In genomic region chr3:21672303-21672702, GRCh38 we compare ENCODE assay signal across 12 cellular contexts.
DNase-seq lines count a peak whose midpoint lies in the region; ATAC-seq and TF ChIP-seq lines count a peak whose summit lies in the region.
"Had no signal": no experiment of that assay in that cellular context is flagged by ENCODE, and none has a peak within 500 bp of the region (broad histone marks: within the 10 kb centered on the region; RNA-seq: fewer than 3 reads in every experiment).

No MANE protein-coding gene starts in this region.

- no peak overlapping the region for H3K4me3 ChIP-seq in thoracic aorta
- no peak overlapping the region for H3K4me3 ChIP-seq in BE2C (ENCODE audit: low read depth, low read length)
- H3K4me3 ChIP-seq: Peyer's patch had no signal

- TF ChIP-seq CTCF in WTC11 (IDR thresholded peaks at IDR 0.05) = no peak
- no peak for TF ChIP-seq CTCF in foreskin keratinocyte (conservative IDR thresholded peaks at IDR 0.05)
- no peak for TF ChIP-seq CTCF in thoracic aorta (IDR thresholded peaks at IDR 0.05)
- no peak for TF ChIP-seq CTCF in BE2C (IDR thresholded peaks at IDR 0.05; ENCODE audit: low read depth, low read length)

- CTCF ChIA-PET in WTC11 (lab: Charles Lee) = no interaction called here

- H3K36me3 Mint-ChIP-seq in WTC11 = no peaks in the 10 kb centered on the region

- H3K4me1 ChIP-seq in foreskin keratinocyte (peaks cover 12% of the 10 kb centered on the region), thoracic aorta (ENCODE audit: control insufficient read depth in 1 of 2, low read depth in 2 of 2) (peaks cover 37 to 74% of the 10 kb centered on the region in 2 donors), BE2C (no peaks in the 10 kb centered on the region)
- H3K4me1 ChIP-seq: Peyer's patch had no signal

- no peaks in the 10 kb centered on the region for H3K9me3 Mint-ChIP-seq in WTC11
- H3K9me3 Mint-ChIP-seq: dendritic cell treated with granulocyte-macrophage colony-stimulating factor and Interleukin-4, amounts not matched to agents 40 ng/mL and 50 ng/mL, for 4 days had no signal

- H3K36me3 ChIP-seq in thoracic aorta = no peaks in the 10 kb centered on the region
- no peaks in the 10 kb centered on the region for H3K36me3 ChIP-seq in BE2C
- H3K36me3 ChIP-seq: neutrophil, Peyer's patch had no signal

- ATAC-seq in WTC11 (peak; percentile 39; the same call in 1 of the 2 replicates), foreskin keratinocyte (peak; percentile 100), thoracic aorta (ENCODE audit: insufficient number of reproducible peaks, low FRiP score, low read depth) (peak; percentile 63), GM21723 (IDR thresholded peaks at IDR 0.05; ENCODE audit: unreplicated experiment) (no peak)

- H3K9me3 ChIP-seq in thoracic aorta (no peaks in the 10 kb centered on the region), BE2C (no peaks in the 10 kb centered on the region)
- H3K9me3 ChIP-seq: neutrophil, Peyer's patch had no signal

- DNase-seq in HPDE6-E6E7 (ENCODE audit: extremely low spot score) (peak; percentile 2), WTC11 (ENCODE audit: low spot score) (no peak), foreskin keratinocyte (peak; percentile 68 to 88), thoracic aorta (ENCODE audit: low spot score) (no peak), Kasumi-1 (lab: John Stamatoyannopoulos, UW) (no peak), BE2C (no peak)
- no peak for DNase-seq in activated effector memory CD4-positive, alpha-beta T cell treated with anti-CD3 and anti-CD28 coated beads, Interleukin-2, amount 50 U/mL, for 16 hours
- DNase-seq: KG1, Peyer's patch had no signal

- H3K4me1 Mint-ChIP-seq in WTC11 = peaks cover 34% of the 10 kb centered on the region

- H3K27ac ChIP-seq in foreskin keratinocyte (peak overlapping the region; percentile 24), thoracic aorta (peak overlapping the region; percentile 43 to 71)
- H3K27ac ChIP-seq: neutrophil, Peyer's patch had no signal

- H3K27ac Mint-ChIP-seq in WTC11 = peak overlapping the region; percentile 60
- H3K27ac Mint-ChIP-seq: dendritic cell treated with granulocyte-macrophage colony-stimulating factor and Interleukin-4, amounts not matched to agents 40 ng/mL and 50 ng/mL, for 4 days had no signal

- POLR2A ChIA-PET in WTC11 (lab: Charles Lee) = no interaction called here

- H3K27me3 ChIP-seq in foreskin keratinocyte = no peaks in the 10 kb centered on the region
- H3K27me3 ChIP-seq in thoracic aorta (replicated peaks; ENCODE audit: insufficient read depth) = no peaks in the 10 kb centered on the region
- H3K27me3 ChIP-seq in BE2C = no peaks in the 10 kb centered on the region
- H3K27me3 ChIP-seq: neutrophil, Peyer's patch had no signal

- H3K27me3 Mint-ChIP-seq in WTC11 (ENCODE audit: low read depth) = no peaks in the 10 kb centered on the region
- H3K27me3 Mint-ChIP-seq: dendritic cell treated with granulocyte-macrophage colony-stimulating factor and Interleukin-4, amounts not matched to agents 40 ng/mL and 50 ng/mL, for 4 days had no signal

- no peak overlapping the region for H3K4me3 Mint-ChIP-seq in WTC11
- H3K4me3 Mint-ChIP-seq: dendritic cell treated with granulocyte-macrophage colony-stimulating factor and Interleukin-4, amounts not matched to agents 40 ng/mL and 50 ng/mL, for 4 days had no signal

TF ChIP-seq in WTC11, 78 proteins besides CTCF, POLR2A, EP300 and RAD21:
- TF ChIP-seq STAT6 (CRISPR knock-in tag; conservative IDR thresholded peaks at IDR 0.05; ENCODE audit: low read depth) = no peak
- TF ChIP-seq JAZF1 (CRISPR knock-in tag; IDR thresholded peaks at IDR 0.05) = no peak
- no peak for TF ChIP-seq CREB1 (CRISPR knock-in tag; IDR thresholded peaks at IDR 0.05)
- no peak for TF ChIP-seq ZNF532 (CRISPR knock-in tag; IDR thresholded peaks at IDR 0.05; ENCODE audit: borderline replicate concordance)
- no peak for TF ChIP-seq CBFB (CRISPR knock-in tag; IDR thresholded peaks at IDR 0.05; ENCODE audit: low read depth)
- TF ChIP-seq USF2 (CRISPR knock-in tag; IDR thresholded peaks at IDR 0.05) = no peak
- TF ChIP-seq JUN (CRISPR knock-in tag; IDR thresholded peaks at IDR 0.05) = no peak
- no peak for TF ChIP-seq IRF2 (CRISPR knock-in tag; IDR thresholded peaks at IDR 0.05; ENCODE audit: borderline replicate concordance, low read depth)
- TF ChIP-seq ZNF671 (CRISPR knock-in tag; IDR thresholded peaks at IDR 0.05) = no peak
- no peak for TF ChIP-seq FOXK1 (CRISPR knock-in tag; IDR thresholded peaks at IDR 0.05)
- TF ChIP-seq MYBL2 (CRISPR knock-in tag; IDR thresholded peaks at IDR 0.05) = no peak
- TF ChIP-seq ZNF423 (CRISPR knock-in tag; IDR thresholded peaks at IDR 0.05) = no peak
- no peak for TF ChIP-seq RELA (CRISPR knock-in tag; IDR thresholded peaks at IDR 0.05; ENCODE audit: borderline replicate concordance)
- TF ChIP-seq NFE2L1 (CRISPR knock-in tag; IDR thresholded peaks at IDR 0.05) = no peak
- no peak for TF ChIP-seq HMGA2 (CRISPR knock-in tag; IDR thresholded peaks at IDR 0.05)
- no peak for TF ChIP-seq OVOL2 (CRISPR knock-in tag; IDR thresholded peaks at IDR 0.05; ENCODE audit: borderline replicate concordance)
- no peak for TF ChIP-seq E2F5 (CRISPR knock-in tag; IDR thresholded peaks at IDR 0.05)
- TF ChIP-seq MAX (CRISPR knock-in tag; IDR thresholded peaks at IDR 0.05) = no peak

Comparison
In these comparisons a context has a peak if more than half of its experiments do, and no peak if none do; other contexts are left out.
1. DNase-seq: peak in HPDE6-E6E7 (single experiment) and foreskin keratinocyte (2 of 2); none in WTC11 (single experiment), thoracic aorta (single experiment), Kasumi-1 (0 of 2), BE2C (single experiment) and activated effector memory CD4-positive, alpha-beta T cell treated with anti-CD3 and anti-CD28 coated beads, Interleukin-2, amount 50 U/mL, for 16 hours (single experiment).